20 cellular contexts compared by ENCODE assay signal in genomic region chr3:107975529-107976203, GRCh38.
DNase-seq lines count a peak whose midpoint lies in the region; ATAC-seq and TF ChIP-seq lines count a peak whose summit lies in the region.
"Had no signal": no experiment of that assay in that cellular context is flagged by ENCODE, and none has a peak within 500 bp of the region (broad histone marks: within the 10 kb centered on the region; RNA-seq: fewer than 3 reads in every experiment).

No MANE protein-coding gene starts in this region.

- H3K36me3 Mint-ChIP-seq in activated naive CD4-positive, alpha-beta T cell treated with anti-CD3 and anti-CD28 coated beads, Interleukin-2, amount 10 ng/mL, durations not matched to agents 7 days and 5 days: peaks cover 9% of the 10 kb centered on the region
- H3K36me3 Mint-ChIP-seq in CD8-positive, alpha-beta memory T cell: peaks cover 0 to 6% (median 3%) of the 10 kb centered on the region in 3 donors
- H3K36me3 Mint-ChIP-seq in activated CD8-positive, alpha-beta T cell treated with anti-CD3 and anti-CD28 coated beads for 36 hours (ENCODE audit: low read depth): no peaks in the 10 kb centered on the region
- no peaks in the 10 kb centered on the region for H3K36me3 Mint-ChIP-seq in natural killer cell

- no peak for TF ChIP-seq CTCF in activated CD8-positive, alpha-beta T cell treated with anti-CD3 and anti-CD28 coated beads for 36 hours (IDR thresholded peaks at IDR 0.05)
- TF ChIP-seq CTCF in natural killer cell (IDR thresholded peaks at IDR 0.05): no peak

- no peak overlapping the region for H3K27ac ChIP-seq in CD8-positive, alpha-beta memory T cell (ENCODE audit: low read depth, low read length)
- no peak overlapping the region for H3K27ac ChIP-seq in SJCRH30
- H3K27ac ChIP-seq: A549 had no signal

- H3K4me1 ChIP-seq in CD8-positive, alpha-beta memory T cell (ENCODE audit: insufficient read depth, low read length): peaks cover 50% of the 10 kb centered on the region
- H3K4me1 ChIP-seq in SJCRH30: no peaks in the 10 kb centered on the region
- H3K4me1 ChIP-seq: HAP-1 had no signal

- peak; percentile 20 for ATAC-seq in activated CD8-positive, alpha-beta T cell treated with anti-CD3 and anti-CD28 coated beads for 36 hours
- ATAC-seq in natural killer cell: peak in 2 of 3 donors; percentile 53 to 67
- ATAC-seq in GM18907 (IDR thresholded peaks at IDR 0.05; ENCODE audit: unreplicated experiment): no peak
- ATAC-seq: A549 had no signal

- CTCF ChIA-PET in activated naive CD4-positive, alpha-beta T cell treated with anti-CD3 and anti-CD28 coated beads, Interleukin-2, amount 10 ng/mL, durations not matched to agents 7 days and 5 days (lab: Charles Lee): no interaction called here
- CTCF ChIA-PET in CD8-positive, alpha-beta memory T cell (lab: Charles Lee): interaction anchor here (1.5 to 2.2 kb wide), 3 partner anchors 10 to 48 kb away, joined by 7 to 12 read pairs (median 9); no protein-coding TSS in a partner anchor
- CTCF ChIA-PET in activated CD8-positive, alpha-beta T cell treated with anti-CD3 and anti-CD28 coated beads for 36 hours (lab: Charles Lee): interaction anchor here (1.0 kb wide), 1 partner anchor 26 kb away, joined by 3 read pairs; no protein-coding TSS in a partner anchor

- intact Hi-C loops in activated CD8-positive, alpha-beta T cell treated with anti-CD3 and anti-CD28 coated beads for 36 hours (cut with micrococcal nuclease): no loop called here
- intact Hi-C loops in natural killer cell (cut with micrococcal nuclease): no loop called here

- no peaks in the 10 kb centered on the region for H3K9me3 Mint-ChIP-seq in activated naive CD4-positive, alpha-beta T cell treated with anti-CD3 and anti-CD28 coated beads, Interleukin-2, amount 10 ng/mL, durations not matched to agents 7 days and 5 days
- no peaks in the 10 kb centered on the region for H3K9me3 Mint-ChIP-seq in CD8-positive, alpha-beta memory T cell
- H3K9me3 Mint-ChIP-seq in activated CD8-positive, alpha-beta T cell treated with anti-CD3 and anti-CD28 coated beads for 36 hours: no peaks in the 10 kb centered on the region
- no peaks in the 10 kb centered on the region for H3K9me3 Mint-ChIP-seq in natural killer cell

- DNase-seq in activated naive CD4-positive, alpha-beta T cell treated with anti-CD3 and anti-CD28 coated beads, Interleukin-2, amount 10 ng/mL, durations not matched to agents 7 days and 5 days: no peak
- no peak for DNase-seq in activated naive CD4-positive, alpha-beta T cell treated with anti-CD3 and anti-CD28 coated beads, Interleukin-2, amount 50 U/mL, for 16 hours
- peak in 2 of 5 donors; percentile 6 to 8 for DNase-seq in CD8-positive, alpha-beta memory T cell
- no peak for DNase-seq in activated CD8-positive, alpha-beta T cell treated with anti-CD3 and anti-CD28 coated beads for 36 hours
- DNase-seq in natural killer cell: no peak
- no peak for DNase-seq in A172 (ENCODE audit: low spot score)
- no peak for DNase-seq in SJCRH30
- DNase-seq: DMS 273 treated with DMSO at 0.1 percent for 48 hours; EL; IMR-90; NCI-H1436; NCI-H2081 treated with DMSO at 0.1 percent for 48 hours; NCI-H226; NCI-H526; NK-92 treated with Interleukin-12 subunit alpha and Interleukin-12 subunit beta, amount 100 ng/mL, for 24 hours; OCI-M1; RPMI8226 had no signal

- no peaks in the 10 kb centered on the region for H3K36me3 ChIP-seq in CD8-positive, alpha-beta memory T cell (ENCODE audit: insufficient read depth, low read length)
- H3K36me3 ChIP-seq in SJCRH30: no peaks in the 10 kb centered on the region
- H3K36me3 ChIP-seq: HAP-1 had no signal

- H3K27me3 ChIP-seq in CD8-positive, alpha-beta memory T cell (ENCODE audit: insufficient read depth, low read length, poor library complexity, severe bottlenecking): no peaks in the 10 kb centered on the region
- no peaks in the 10 kb centered on the region for H3K27me3 ChIP-seq in SJCRH30

- H3K27ac Mint-ChIP-seq in activated naive CD4-positive, alpha-beta T cell treated with anti-CD3 and anti-CD28 coated beads, Interleukin-2, amount 10 ng/mL, durations not matched to agents 7 days and 5 days: peak overlapping the region; percentile 50
- peak overlapping the region; percentile 30 to 97 (median 84) for H3K27ac Mint-ChIP-seq in CD8-positive, alpha-beta memory T cell
- peak overlapping the region; percentile 53 for H3K27ac Mint-ChIP-seq in activated CD8-positive, alpha-beta T cell treated with anti-CD3 and anti-CD28 coated beads for 36 hours
- peak overlapping the region; percentile 76 to 89 for H3K27ac Mint-ChIP-seq in natural killer cell

- H3K27me3 Mint-ChIP-seq in activated naive CD4-positive, alpha-beta T cell treated with anti-CD3 and anti-CD28 coated beads, Interleukin-2, amount 10 ng/mL, durations not matched to agents 7 days and 5 days: peaks cover 8% of the 10 kb centered on the region
- no peaks in the 10 kb centered on the region for H3K27me3 Mint-ChIP-seq in CD8-positive, alpha-beta memory T cell
- no peaks in the 10 kb centered on the region for H3K27me3 Mint-ChIP-seq in activated CD8-positive, alpha-beta T cell treated with anti-CD3 and anti-CD28 coated beads for 36 hours
- no peaks in the 10 kb centered on the region for H3K27me3 Mint-ChIP-seq in natural killer cell (ENCODE audit: low read depth in 2 of 2)

- no peak overlapping the region for H3K4me3 Mint-ChIP-seq in activated naive CD4-positive, alpha-beta T cell treated with anti-CD3 and anti-CD28 coated beads, Interleukin-2, amount 10 ng/mL, durations not matched to agents 7 days and 5 days
- H3K4me3 Mint-ChIP-seq in CD8-positive, alpha-beta memory T cell: peak overlapping the region in 6 of 7 donors; percentile 60 to 87 (median 70)
- H3K4me3 Mint-ChIP-seq in activated CD8-positive, alpha-beta T cell treated with anti-CD3 and anti-CD28 coated beads for 36 hours: no peak overlapping the region
- H3K4me3 Mint-ChIP-seq in natural killer cell: peak overlapping the region; percentile 81

- H3K9me3 ChIP-seq in CD8-positive, alpha-beta memory T cell (ENCODE audit: low read length): no peaks in the 10 kb centered on the region
- no peaks in the 10 kb centered on the region for H3K9me3 ChIP-seq in SJCRH30 (replicated peaks)
- H3K9me3 ChIP-seq: A549, HAP-1 had no signal

- H3K4me1 Mint-ChIP-seq in activated naive CD4-positive, alpha-beta T cell treated with anti-CD3 and anti-CD28 coated beads, Interleukin-2, amount 10 ng/mL, durations not matched to agents 7 days and 5 days: peaks cover 59% of the 10 kb centered on the region
- peaks cover 52 to 61% (median 58%) of the 10 kb centered on the region in 3 donors for H3K4me1 Mint-ChIP-seq in CD8-positive, alpha-beta memory T cell
- H3K4me1 Mint-ChIP-seq in activated CD8-positive, alpha-beta T cell treated with anti-CD3 and anti-CD28 coated beads for 36 hours (ENCODE audit: low read depth): peaks cover 52% of the 10 kb centered on the region
- H3K4me1 Mint-ChIP-seq in natural killer cell: peaks cover 37 to 44% of the 10 kb centered on the region in 2 donors

- POLR2A ChIA-PET in CD8-positive, alpha-beta memory T cell (lab: Charles Lee): interaction anchor here (1.8 kb wide), 1 partner anchor 10 kb away, joined by 4 read pairs; no protein-coding TSS in a partner anchor
- POLR2A ChIA-PET in activated CD8-positive, alpha-beta T cell treated with anti-CD3 and anti-CD28 coated beads for 36 hours (lab: Charles Lee): no interaction called here

- H3K4me3 ChIP-seq in CD8-positive, alpha-beta memory T cell (ENCODE audit: low read length): peak overlapping the region; percentile 19
- no peak overlapping the region for H3K4me3 ChIP-seq in SJCRH30
- H3K4me3 ChIP-seq: A549, HAP-1 had no signal

Comparison
In these comparisons a context has a peak if more than half of its experiments do, and no peak if none do; other contexts are left out.
1. H3K4me3 Mint-ChIP-seq: peak in CD8-positive, alpha-beta memory T cell (6 of 7) and natural killer cell (single experiment); none in activated naive CD4-positive, alpha-beta T cell treated with anti-CD3 and anti-CD28 coated beads, Interleukin-2, amount 10 ng/mL, durations not matched to agents 7 days and 5 days (single experiment) and activated CD8-positive, alpha-beta T cell treated with anti-CD3 and anti-CD28 coated beads for 36 hours (single experiment).
2. Peak in every context shown above with its lines, with median percentiles within 50 percentile points of each other: H3K27ac Mint-ChIP-seq.